In genomic region chr9:83622814-83623633, GRCh38 we compare ENCODE assay signal across 8 cellular contexts. TPM values are rescaled to one million over a fixed set of nuclear protein-coding genes. Genes with fewer than 3 reads are reported as not detected.
A peak's percentile ranks its signal among the peaks of the same experiment; 100 is the strongest.
DNase-seq lines count a peak whose midpoint lies in the region; TF ChIP-seq lines count a peak whose summit lies in the region.

Gene IDNK, plus strand, starts transcription at chr9:83623143. Its CDS starts 29 bp downstream, at chr9:83623172.

- no peak within 1 kb of the TSS for H4K8ac ChIP-seq in neuronal stem cell (ENCODE audit: low read depth, low read length)

- peaks cover 3 to 9% of the 10 kb centered on the region in 2 donors for H3K36me3 ChIP-seq in neuronal stem cell (replicated peaks in 1 of 2; ENCODE audit: control insufficient read depth in 2 of 2, insufficient read depth in 2 of 2, low read length in 2 of 2)

- H3K4ac ChIP-seq in neuronal stem cell (ENCODE audit: low read length) = no peak within 1 kb of the TSS

- peak within 1 kb of the TSS; percentile 40 for H3K27ac ChIP-seq in neuronal stem cell (replicated peaks; ENCODE audit: low read length)
- peak within 1 kb of the TSS; percentile 53 for H3K27ac ChIP-seq in temporal lobe (ENCODE audit: low read depth, low read length)

- H2BK5ac ChIP-seq in neuronal stem cell (ENCODE audit: low read length) = peak within 1 kb of the TSS; percentile 88

- TF ChIP-seq CTCF in GM20000 (IDR thresholded peaks at IDR 0.05; ENCODE audit: extremely low read depth, missing control alignments) = no peak
- TF ChIP-seq CTCF in foreskin fibroblast (IDR thresholded peaks at IDR 0.05; ENCODE audit: low read depth, low read length) = no peak

- peak within 1 kb of the TSS; percentile 81 for H3K23ac ChIP-seq in neuronal stem cell (ENCODE audit: low read depth, low read length, poor library complexity)

- no peaks in the 10 kb centered on the region for H3K27me3 ChIP-seq in neuronal stem cell (ENCODE audit: control insufficient read depth in 3 of 3, insufficient read depth in 3 of 3, low read depth in 1 of 3, low read length in 3 of 3)

- peak within 1 kb of the TSS; percentile 97 for H3K18ac ChIP-seq in neuronal stem cell (ENCODE audit: low read length)

- H3K4me2 ChIP-seq in neuronal stem cell (ENCODE audit: insufficient read depth, low read length, poor library complexity, severe bottlenecking) = peak within 1 kb of the TSS; percentile 73

- peaks cover 0 to 2% of the 10 kb centered on the region in 2 donors for H3K9me3 ChIP-seq in neuronal stem cell (replicated peaks in 1 of 2; ENCODE audit: control insufficient read depth in 2 of 2, insufficient read depth in 1 of 2, low read depth in 1 of 2, low read length in 2 of 2)

- DNase-seq in DMS 273 (lab: John Stamatoyannopoulos, UW; ENCODE audit: unreplicated experiment) (peak; percentile 91), GM20000 (ENCODE audit: low spot score) (peak; percentile 86), HS-5 (ENCODE audit: low read depth) (peak; percentile 34), RKO (ENCODE audit: low spot score) (peak; percentile 87), activated gamma-delta T cell treated with Interleukin-2 at 50 U/mL for 16 hours (peak; percentile 53), foreskin fibroblast (peak; percentile 53 to 83), neuronal stem cell (ENCODE audit: low spot score) (peak; percentile 58)

- H2AFZ ChIP-seq in neuronal stem cell (ENCODE audit: low read length) = peak within 1 kb of the TSS; percentile 96

- H2BK12ac ChIP-seq in neuronal stem cell (ENCODE audit: low read length) = no peak within 1 kb of the TSS

- H4K91ac ChIP-seq in neuronal stem cell (ENCODE audit: low read depth, low read length, poor library complexity) = no peak within 1 kb of the TSS

- WGBS in neuronal stem cell (ENCODE audit: extremely low coverage in 2 of 2, insufficient read length in 2 of 2, insufficient replicate concordance in 1 of 2), 2 donors = no CpG with 5 or more reads among the region's 89 CpGs

- H2BK15ac ChIP-seq in neuronal stem cell (ENCODE audit: low read length) = peak within 1 kb of the TSS; percentile 65

- H3K9ac ChIP-seq in neuronal stem cell (ENCODE audit: low read depth, low read length, poor library complexity) = peak within 1 kb of the TSS; percentile 83

- peak within 1 kb of the TSS; percentile 47 for H2BK120ac ChIP-seq in neuronal stem cell (ENCODE audit: low read depth, low read length)

- peak within 1 kb of the TSS; percentile 26 for H3K14ac ChIP-seq in neuronal stem cell (ENCODE audit: low read length)

- H3K79me1 ChIP-seq in neuronal stem cell (ENCODE audit: low read depth, low read length) = no peaks in the 10 kb centered on the region

- no peak within 1 kb of the TSS for H2AK5ac ChIP-seq in neuronal stem cell (ENCODE audit: low read depth, low read length)

- peaks cover 0 to 6% of the 10 kb centered on the region in 2 donors for H3K4me1 ChIP-seq in neuronal stem cell (ENCODE audit: control insufficient read depth in 2 of 2, insufficient read depth in 1 of 2, low read depth in 1 of 2, low read length in 2 of 2)

- H3K4me3 ChIP-seq in foreskin fibroblast (ENCODE audit: low read depth in 1 of 2, low read length in 2 of 2) (peak within 1 kb of the TSS; percentile 71), neuronal stem cell (ENCODE audit: low read length in 2 of 2) (peak within 1 kb of the TSS; percentile 62 to 93)

RNA-seq across cellular contexts. Expression of gene IDNK, which starts in this region (rescaled TPM):
- polyA plus RNA-seq in neuronal stem cell (2013, experiment 1 of 2) = 2.8 TPM
- polyA plus RNA-seq in neuronal stem cell (2013, experiment 2 of 2) = 2.6 TPM
- 3.7 TPM for total RNA-seq in temporal lobe

Comparison
In these comparisons a context has a peak if more than half of its experiments do, and no peak if none do; other contexts are left out.
1. Peak in every context shown above with its lines: DNase-seq, H3K4me3 ChIP-seq and H3K27ac ChIP-seq.
2. DNase-seq: peak in every context shown above with its lines; median percentile 91 in DMS 273; 87 in RKO; 86 in GM20000; 68 in foreskin fibroblast; 58 in neuronal stem cell; 53 in activated gamma-delta T cell treated with Interleukin-2 at 50 U/mL for 16 hours; 34 in HS-5.